In the genomic region with DNA sequence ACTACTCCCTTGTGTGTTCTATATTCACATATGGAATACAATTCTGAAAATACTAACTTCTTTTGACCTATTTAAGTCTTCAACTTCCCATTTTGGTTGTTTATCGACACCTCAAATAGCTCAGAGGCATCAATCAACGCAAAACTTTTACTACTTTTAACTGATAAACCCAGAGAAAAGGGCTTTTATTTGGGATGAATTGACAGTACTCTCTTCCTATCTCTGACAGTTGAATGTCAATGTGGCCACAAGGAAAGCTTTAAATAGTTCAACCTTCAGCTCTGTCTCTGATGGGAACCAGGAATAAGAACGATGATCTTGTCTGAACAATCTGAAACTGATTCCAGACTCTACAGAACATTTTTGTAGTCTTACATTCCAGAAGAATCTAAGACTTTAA, we compare ENCODE assay signal across 1 cellular context.
TF ChIP-seq lines count a peak whose summit lies in the region.

No MANE protein-coding gene starts in this region.

TF ChIP-seq in K562, 482 proteins besides CTCF, POLR2A, EP300 and RAD21:
- TF ChIP-seq, protein P1, sequence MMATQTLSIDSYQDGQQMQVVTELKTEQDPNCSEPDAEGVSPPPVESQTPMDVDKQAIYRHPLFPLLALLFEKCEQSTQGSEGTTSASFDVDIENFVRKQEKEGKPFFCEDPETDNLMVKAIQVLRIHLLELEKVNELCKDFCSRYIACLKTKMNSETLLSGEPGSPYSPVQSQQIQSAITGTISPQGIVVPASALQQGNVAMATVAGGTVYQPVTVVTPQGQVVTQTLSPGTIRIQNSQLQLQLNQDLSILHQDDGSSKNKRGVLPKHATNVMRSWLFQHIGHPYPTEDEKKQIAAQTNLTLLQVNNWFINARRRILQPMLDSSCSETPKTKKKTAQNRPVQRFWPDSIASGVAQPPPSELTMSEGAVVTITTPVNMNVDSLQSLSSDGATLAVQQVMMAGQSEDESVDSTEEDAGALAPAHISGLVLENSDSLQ (IDR thresholded peaks at IDR 0.05): peak; percentile 58; the same call in 1 of the 2 replicates
- TF ChIP-seq, protein P2, sequence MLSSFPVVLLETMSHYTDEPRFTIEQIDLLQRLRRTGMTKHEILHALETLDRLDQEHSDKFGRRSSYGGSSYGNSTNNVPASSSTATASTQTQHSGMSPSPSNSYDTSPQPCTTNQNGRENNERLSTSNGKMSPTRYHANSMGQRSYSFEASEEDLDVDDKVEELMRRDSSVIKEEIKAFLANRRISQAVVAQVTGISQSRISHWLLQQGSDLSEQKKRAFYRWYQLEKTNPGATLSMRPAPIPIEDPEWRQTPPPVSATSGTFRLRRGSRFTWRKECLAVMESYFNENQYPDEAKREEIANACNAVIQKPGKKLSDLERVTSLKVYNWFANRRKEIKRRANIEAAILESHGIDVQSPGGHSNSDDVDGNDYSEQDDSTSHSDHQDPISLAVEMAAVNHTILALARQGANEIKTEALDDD (IDR thresholded peaks at IDR 0.05): peak; percentile 29; the same call in 1 of the 2 replicates
- TF ChIP-seq MEIS2 (IDR thresholded peaks at IDR 0.05; ENCODE audit: partially characterized antibody): peak; percentile 84
- TF ChIP-seq, protein P3, sequence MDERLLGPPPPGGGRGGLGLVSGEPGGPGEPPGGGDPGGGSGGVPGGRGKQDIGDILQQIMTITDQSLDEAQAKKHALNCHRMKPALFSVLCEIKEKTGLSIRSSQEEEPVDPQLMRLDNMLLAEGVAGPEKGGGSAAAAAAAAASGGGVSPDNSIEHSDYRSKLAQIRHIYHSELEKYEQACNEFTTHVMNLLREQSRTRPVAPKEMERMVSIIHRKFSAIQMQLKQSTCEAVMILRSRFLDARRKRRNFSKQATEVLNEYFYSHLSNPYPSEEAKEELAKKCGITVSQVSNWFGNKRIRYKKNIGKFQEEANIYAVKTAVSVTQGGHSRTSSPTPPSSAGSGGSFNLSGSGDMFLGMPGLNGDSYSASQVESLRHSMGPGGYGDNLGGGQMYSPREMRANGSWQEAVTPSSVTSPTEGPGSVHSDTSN (CRISPR knock-in tag; IDR thresholded peaks at IDR 0.05; ENCODE audit: low read depth): no peak
- TF ChIP-seq, protein P3 (tag; conservative IDR thresholded peaks at IDR 0.05; ENCODE audit: low read depth): peak; percentile 37
- TF ChIP-seq NEUROD1 (IDR thresholded peaks at IDR 0.05; ENCODE audit: borderline replicate concordance, low read depth, low read length, partially characterized antibody): no peak
- peak; percentile 48 for TF ChIP-seq ARID1B (IDR thresholded peaks at IDR 0.05)
- peak; percentile 64; the same call in 1 of the 2 replicates for TF ChIP-seq MYNN (IDR thresholded peaks at IDR 0.05)
- no peak for TF ChIP-seq MYNN (CRISPR knock-in tag; IDR thresholded peaks at IDR 0.05)
- peak; percentile 24; the same call in 1 of the 2 replicates for TF ChIP-seq CBFA2T3 (IDR thresholded peaks at IDR 0.05)
- TF ChIP-seq TEAD4 (IDR thresholded peaks at IDR 0.05; ENCODE audit: low read length): peak; percentile 38; the same call in 1 of the 2 replicates
- no peak for TF ChIP-seq TEAD4 (CRISPR knock-in tag; IDR thresholded peaks at IDR 0.05; ENCODE audit: borderline replicate concordance)
- no peak for TF ChIP-seq POLR2AphosphoS5 (IDR thresholded peaks at IDR 0.05; ENCODE audit: control insufficient read depth, insufficient read depth, low read depth, low read length)
- peak; percentile 90 for TF ChIP-seq MEF2D (tag; conservative IDR thresholded peaks at IDR 0.05; ENCODE audit: low read depth)
- TF ChIP-seq ZNF507 (tag; conservative IDR thresholded peaks at IDR 0.05): no peak
- 0 out of 4 replicates have a peak, but pooled peaks of 1 of the 2 experiments have one; percentile 35 for TF ChIP-seq RCOR1 (IDR thresholded peaks at IDR 0.05; ENCODE audit: borderline replicate concordance in 1 of 2, low read depth in 2 of 2, low read length in 2 of 2)
